In the genomic region with DNA sequence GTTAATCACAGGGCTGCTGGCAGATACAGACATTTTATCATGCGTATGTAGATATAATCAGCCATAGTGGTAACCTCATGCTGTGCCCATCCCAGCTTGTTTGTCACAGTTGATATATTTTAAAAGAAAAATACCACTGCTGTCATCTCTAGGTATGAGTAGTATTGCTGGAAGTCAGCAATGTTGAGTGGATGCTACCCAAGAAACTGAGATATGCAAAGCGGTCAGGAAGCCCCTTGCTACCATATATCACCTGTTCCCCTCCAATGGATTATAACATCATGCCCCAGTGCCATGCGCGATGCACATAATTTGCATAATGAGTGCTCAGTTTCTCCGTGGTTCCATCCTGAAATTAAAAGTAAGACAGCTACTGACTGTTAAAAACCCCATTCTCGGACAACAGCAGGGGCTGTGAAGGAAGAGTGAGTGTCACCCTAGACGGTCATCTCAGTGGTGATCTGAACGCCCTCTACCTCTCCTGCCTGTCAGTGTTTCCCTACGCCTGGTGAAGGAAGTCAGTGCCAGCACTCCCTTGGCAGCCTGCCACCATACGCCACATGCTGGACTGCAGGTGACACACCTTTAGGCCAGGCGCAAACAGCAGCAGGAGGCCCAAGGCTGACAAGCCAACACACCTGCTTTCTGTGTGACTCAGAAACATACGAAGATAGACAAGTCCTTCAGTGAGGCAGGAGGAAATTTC, we compare ENCODE assay signal across 8 cellular contexts. TPM values are rescaled to one million over a fixed set of nuclear protein-coding genes. Genes with fewer than 3 reads are reported as not detected.
DNase-seq lines count a peak whose midpoint lies in the region; ATAC-seq and TF ChIP-seq lines count a peak whose summit lies in the region.

No MANE protein-coding gene starts in this region.

- H3K27me3 ChIP-seq in parathyroid adenoma (ENCODE audit: control insufficient read depth, insufficient read depth, low read length) (no peaks in the 10 kb centered on the region), psoas muscle (ENCODE audit: insufficient read depth in 3 of 3, low read length in 2 of 3) (no peaks in the 10 kb centered on the region)

- no peaks in the 10 kb centered on the region for H3K9me3 ChIP-seq in parathyroid adenoma (ENCODE audit: control insufficient read depth, low read length)
- no peaks in the 10 kb centered on the region for H3K9me3 ChIP-seq in psoas muscle

- H3K4me2 ChIP-seq in parathyroid adenoma (ENCODE audit: low read length): no peak overlapping the region

- peak overlapping the region; percentile 15 for H3K27ac ChIP-seq in parathyroid adenoma
- no peak overlapping the region for H3K27ac ChIP-seq in psoas muscle

- H3K4me3 Mint-ChIP-seq in activated CD4-positive, alpha-beta T cell treated with anti-CD3 and anti-CD28 coated beads, Interleukin-2, amount 10 ng/mL, durations not matched to agents 24 days and 14 days: no peak overlapping the region

- DNase-seq in activated CD4-positive, alpha-beta T cell treated with anti-CD3 and anti-CD28 coated beads for 1 hour: peak; percentile 33
- DNase-seq in activated CD4-positive, alpha-beta T cell treated with anti-CD3 and anti-CD28 coated beads, Interleukin-2, amount 10 ng/mL, durations not matched to agents 24 days and 14 days: no peak
- DNase-seq in NCI-H510A treated with DMSO at 0.1 percent for 48 hours (lab: John Stamatoyannopoulos, UW): peak; percentile 93
- DNase-seq in activated naive CD4-positive, alpha-beta T cell treated with anti-CD3 and anti-CD28 coated beads, Interleukin-2, amount 50 U/mL, for 72 hours (ENCODE audit: low spot score in 2 of 2): peak; percentile 25 to 71
- DNase-seq in psoas muscle: no peak
- no peak for DNase-seq in GM03348 (ENCODE audit: low spot score)

- TF ChIP-seq CTCF in parathyroid adenoma (IDR thresholded peaks at IDR 0.05) (peak; percentile 9), psoas muscle (IDR thresholded peaks at IDR 0.05) (no peak)

- H2AFZ ChIP-seq in parathyroid adenoma: peak overlapping the region; percentile 50

- H3K4me1 ChIP-seq in parathyroid adenoma (peaks cover 6% of the 10 kb centered on the region), psoas muscle (no peaks in the 10 kb centered on the region)

- intact Hi-C loops in activated CD4-positive, alpha-beta T cell treated with anti-CD3 and anti-CD28 coated beads, Interleukin-2, amount 10 ng/mL, durations not matched to agents 24 days and 14 days (cut with micrococcal nuclease): no loop called here
- intact Hi-C loops in psoas muscle (cut with DNase I): no loop called here

- H3K27me3 Mint-ChIP-seq in activated CD4-positive, alpha-beta T cell treated with anti-CD3 and anti-CD28 coated beads, Interleukin-2, amount 10 ng/mL, durations not matched to agents 24 days and 14 days: no peaks in the 10 kb centered on the region

- H3K9ac ChIP-seq in parathyroid adenoma: no peak overlapping the region

- ATAC-seq in HG03039 (IDR thresholded peaks at IDR 0.05; ENCODE audit: unreplicated experiment) (peak; percentile 53), psoas muscle (no peak)
- peak; percentile 53 to 66 for ATAC-seq in activated naive CD4-positive, alpha-beta T cell treated with anti-CD3 and anti-CD28 coated beads, Interleukin-2, amount 50 U/mL, for 72 hours

- H3K9me3 Mint-ChIP-seq in activated CD4-positive, alpha-beta T cell treated with anti-CD3 and anti-CD28 coated beads, Interleukin-2, amount 10 ng/mL, durations not matched to agents 24 days and 14 days: no peaks in the 10 kb centered on the region
- H3K9me3 Mint-ChIP-seq in activated naive CD4-positive, alpha-beta T cell treated with anti-CD3 and anti-CD28 coated beads, Interleukin-2, amount 50 U/mL, for 72 hours: no peaks in the 10 kb centered on the region

- WGBS in psoas muscle, 3 donors: 78 to 81% (median 79%) methylated on average over 12 of the region's 12 CpGs

- no peaks in the 10 kb centered on the region for H3K79me2 ChIP-seq in parathyroid adenoma

- H3K4me3 ChIP-seq in parathyroid adenoma (ENCODE audit: low read depth, low read length) (no peak overlapping the region), psoas muscle (no peak overlapping the region)

- peaks cover 38% of the 10 kb centered on the region for H3K4me1 Mint-ChIP-seq in activated CD4-positive, alpha-beta T cell treated with anti-CD3 and anti-CD28 coated beads, Interleukin-2, amount 10 ng/mL, durations not matched to agents 24 days and 14 days

- peaks cover 41% of the 10 kb centered on the region for H3K36me3 Mint-ChIP-seq in activated CD4-positive, alpha-beta T cell treated with anti-CD3 and anti-CD28 coated beads, Interleukin-2, amount 10 ng/mL, durations not matched to agents 24 days and 14 days (ENCODE audit: low read depth)
- peaks cover 43 to 64% of the 10 kb centered on the region in 2 donors for H3K36me3 Mint-ChIP-seq in activated naive CD4-positive, alpha-beta T cell treated with anti-CD3 and anti-CD28 coated beads, Interleukin-2, amount 50 U/mL, for 72 hours

- H3K27ac Mint-ChIP-seq in activated CD4-positive, alpha-beta T cell treated with anti-CD3 and anti-CD28 coated beads, Interleukin-2, amount 10 ng/mL, durations not matched to agents 24 days and 14 days: no peak overlapping the region
- H3K27ac Mint-ChIP-seq in activated naive CD4-positive, alpha-beta T cell treated with anti-CD3 and anti-CD28 coated beads, Interleukin-2, amount 50 U/mL, for 72 hours: peak overlapping the region; percentile 83 to 98

- H3K36me3 ChIP-seq in parathyroid adenoma (ENCODE audit: control insufficient read depth, insufficient read depth, low read length): no peaks in the 10 kb centered on the region
- peaks cover 0 to 21% of the 10 kb centered on the region in 2 donors for H3K36me3 ChIP-seq in psoas muscle (ENCODE audit: insufficient read depth in 1 of 2, low read depth in 1 of 2)

RNA-seq across cellular contexts. Expression of a gene that starts 2.7 kb away (rescaled TPM):
- total RNA-seq in activated CD4-positive, alpha-beta T cell treated with anti-CD3 and anti-CD28 coated beads, Interleukin-2, amount 10 ng/mL, durations not matched to agents 24 days and 14 days: 21.1 and 24.0 TPM in 2 replicates
- total RNA-seq in activated naive CD4-positive, alpha-beta T cell treated with anti-CD3 and anti-CD28 coated beads, Interleukin-2, amount 50 U/mL, for 72 hours: 10 to 100 TPM; 21.4 to 33.5 TPM
- 1 to 10 TPM; 4.4 to 8.1 (median 6.6) TPM for total RNA-seq in psoas muscle
- 1 to 10 TPM; 5.6 to 9.3 (median 8.5) TPM for polyA plus RNA-seq in psoas muscle

RNA-seq across cellular contexts. Expression of a gene that starts 39.2 kb away (rescaled TPM):
- total RNA-seq in activated CD4-positive, alpha-beta T cell treated with anti-CD3 and anti-CD28 coated beads, Interleukin-2, amount 10 ng/mL, durations not matched to agents 24 days and 14 days: 35.2 and 36.7 TPM in 2 replicates
- 10 to 100 TPM; 42.2 to 44.4 TPM for total RNA-seq in activated naive CD4-positive, alpha-beta T cell treated with anti-CD3 and anti-CD28 coated beads, Interleukin-2, amount 50 U/mL, for 72 hours
- total RNA-seq in psoas muscle: 10 to 100 TPM in 1 of 4 donors, 1 to 10 TPM in 3; 3.3 to 10.0 (median 6.2) TPM
- 1 to 10 TPM; 3.5 to 4.2 (median 3.8) TPM for polyA plus RNA-seq in psoas muscle

RNA-seq across cellular contexts. Expression of a gene that starts 55.9 kb away (rescaled TPM):
- 19.0 and 24.0 TPM in 2 replicates for total RNA-seq in activated CD4-positive, alpha-beta T cell treated with anti-CD3 and anti-CD28 coated beads, Interleukin-2, amount 10 ng/mL, durations not matched to agents 24 days and 14 days
- total RNA-seq in activated naive CD4-positive, alpha-beta T cell treated with anti-CD3 and anti-CD28 coated beads, Interleukin-2, amount 50 U/mL, for 72 hours: 10 to 100 TPM; 21.9 to 26.4 TPM
- 10 to 100 TPM; 16.1 to 20.8 (median 18.2) TPM for total RNA-seq in psoas muscle
- polyA plus RNA-seq in psoas muscle: 10 to 100 TPM; 10.4 to 31.6 (median 10.9) TPM

Comparison
In these comparisons a context has a peak if more than half of its experiments do, and no peak if none do; other contexts are left out.
1. DNase-seq: peak in activated CD4-positive, alpha-beta T cell treated with anti-CD3 and anti-CD28 coated beads for 1 hour (single experiment), NCI-H510A treated with DMSO at 0.1 percent for 48 hours (single experiment) and activated naive CD4-positive, alpha-beta T cell treated with anti-CD3 and anti-CD28 coated beads, Interleukin-2, amount 50 U/mL, for 72 hours (2 of 2); none in activated CD4-positive, alpha-beta T cell treated with anti-CD3 and anti-CD28 coated beads, Interleukin-2, amount 10 ng/mL, durations not matched to agents 24 days and 14 days (single experiment), psoas muscle (0 of 2) and GM03348 (single experiment).
2. ATAC-seq: peak in HG03039 (single experiment) and activated naive CD4-positive, alpha-beta T cell treated with anti-CD3 and anti-CD28 coated beads, Interleukin-2, amount 50 U/mL, for 72 hours (2 of 2); none in psoas muscle (0 of 4).